In the genomic region with DNA sequence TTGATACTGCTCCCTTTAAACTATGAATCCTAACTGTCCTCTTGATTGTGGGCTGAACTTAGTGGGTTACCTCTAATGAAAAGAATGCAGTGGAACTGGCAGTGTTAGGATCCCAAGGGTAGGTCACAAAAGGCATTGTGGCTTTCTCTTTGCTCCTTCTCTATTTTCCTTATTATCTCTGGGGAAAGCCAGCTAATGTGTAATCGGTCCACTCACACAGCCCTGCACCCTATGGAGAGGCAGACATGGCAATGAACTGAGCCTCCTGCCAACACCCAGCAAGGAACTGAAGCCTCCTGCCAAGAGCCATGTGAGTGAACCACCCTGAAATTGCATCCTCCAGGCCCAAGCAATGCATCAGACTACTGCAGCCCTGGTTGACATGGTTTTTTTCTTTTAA, we compare ENCODE assay signal across 15 cellular contexts. TPM values are rescaled to one million over a fixed set of nuclear protein-coding genes. Genes with fewer than 3 reads are reported as not detected.
DNase-seq lines count a peak whose midpoint lies in the region; ATAC-seq lines count a peak whose summit lies in the region.
"Had no signal": no experiment of that assay in that cellular context is flagged by ENCODE, and none has a peak within 500 bp of the region (broad histone marks: within the 10 kb centered on the region; RNA-seq: fewer than 3 reads in every experiment).

No MANE protein-coding gene starts in this region.

- no peaks in the 10 kb centered on the region for H3K27me3 ChIP-seq in H7 (ENCODE audit: control insufficient read depth, insufficient read depth, low read length)
- H3K27me3 ChIP-seq: cardiac muscle cell had no signal

- no peak overlapping the region for H3K4me3 ChIP-seq in H7 (ENCODE audit: insufficient read depth, low read depth, low read length)
- H3K4me3 ChIP-seq: cardiac muscle cell, spleen, suprapubic skin had no signal

- no peak for ATAC-seq in HG03139 (IDR thresholded peaks at IDR 0.05; ENCODE audit: unreplicated experiment)

- no peaks in the 10 kb centered on the region for H3K36me3 ChIP-seq in H7 (replicated peaks; ENCODE audit: control insufficient read depth, insufficient read depth, low read length)
- H3K36me3 ChIP-seq: cardiac muscle cell, spleen, suprapubic skin had no signal

- peak; percentile 52 to 64 for DNase-seq in NCI-H2081 (lab: John Stamatoyannopoulos, UW)
- DNase-seq in NCI-H2081 treated with DMSO at 0.1 percent for 48 hours (lab: John Stamatoyannopoulos, UW), result no peak
- DNase-seq in astrocyte of the hippocampus (ENCODE audit: low read depth, low spot score), result peak; percentile 51
- DNase-seq in glomerular visceral epithelial cell (ENCODE audit: extremely low spot score), result peak; percentile 34
- peak; percentile 90 for DNase-seq in stromal cell of bone marrow (ENCODE audit: low read depth)
- no peak for DNase-seq in activated CD8-positive, alpha-beta memory T cell treated with anti-CD3 and anti-CD28 coated beads, Interleukin-2, amount 50 U/mL, for 4 hours
- no peak for DNase-seq in H7
- DNase-seq: midbrain, NCI-H1417 treated with DMSO at 0.1 percent for 48 hours, NCI-H82, SIG-M5, spleen had no signal

RNA-seq across cellular contexts. Expression of gene ZNF133, which starts 24.6 kb away (rescaled TPM):
- total RNA-seq in H7 (2014; rRNA removed; shearing (Covaris generic)), result 25.5 and 29.0 TPM in 2 replicates

Comparison
In these comparisons a context has a peak if more than half of its experiments do, and no peak if none do; other contexts are left out.
1. DNase-seq: peak in NCI-H2081 (2 of 2), astrocyte of the hippocampus (single experiment), glomerular visceral epithelial cell (single experiment) and stromal cell of bone marrow (single experiment); none in NCI-H2081 treated with DMSO at 0.1 percent for 48 hours (single experiment), activated CD8-positive, alpha-beta memory T cell treated with anti-CD3 and anti-CD28 coated beads, Interleukin-2, amount 50 U/mL, for 4 hours (single experiment) and H7 (single experiment).